8 cellular contexts compared by ENCODE assay signal in the genomic region with DNA sequence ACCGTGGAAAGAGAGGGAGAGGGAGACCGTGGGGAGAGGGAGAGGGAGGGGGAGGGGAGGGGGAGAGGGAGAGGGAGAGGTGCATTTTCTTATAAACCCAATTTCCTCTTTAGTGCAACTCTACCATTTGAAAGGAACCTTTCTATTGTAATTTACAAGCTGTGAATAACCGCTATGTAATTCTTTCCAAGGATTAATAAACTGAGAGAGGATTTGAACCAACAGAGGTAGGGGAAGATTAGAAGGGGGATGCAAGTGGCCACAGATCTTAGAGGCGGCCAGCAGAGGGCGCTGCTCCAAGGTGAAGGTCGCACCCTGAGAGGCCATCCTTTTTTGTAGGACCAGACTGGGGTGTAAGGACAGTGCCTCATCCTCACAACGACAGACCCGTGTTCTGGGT. TPM values are rescaled to one million over a fixed set of nuclear protein-coding genes. Genes with fewer than 3 reads are reported as not detected.
DNase-seq lines count a peak whose midpoint lies in the region; ATAC-seq and TF ChIP-seq lines count a peak whose summit lies in the region.
"Not testable (repeated sequence)": the region's sequence is repeated elsewhere in the genome, so short reads cannot be mapped to it uniquely, and the experiment has no call there.

No MANE protein-coding gene starts in this region.

- H3K36me3 Mint-ChIP-seq in Caco-2 (ENCODE audit: insufficient read depth, unreplicated experiment); osteocyte (ENCODE audit: unreplicated experiment): not testable (repeated sequence)

- H3K4me3 ChIP-seq in Caco-2 (ENCODE audit: low read depth, low read length): not testable (repeated sequence)

- peak; percentile 47 for ATAC-seq in HG03045 (IDR thresholded peaks at IDR 0.05; ENCODE audit: unreplicated experiment)
- ATAC-seq in Right ventricle myocardium inferior: peak; percentile 42

- intact Hi-C loops in Caco-2 (cut with micrococcal nuclease; ENCODE audit: unreplicated experiment); Right ventricle myocardium inferior (cut with DNase I): not testable (repeated sequence)

- not testable (repeated sequence) for H3K4me1 Mint-ChIP-seq in Caco-2 (ENCODE audit: low read depth, unreplicated experiment); osteocyte (ENCODE audit: unreplicated experiment)

- not testable (repeated sequence) for H3K27ac Mint-ChIP-seq in Caco-2 (ENCODE audit: unreplicated experiment); osteocyte (ENCODE audit: unreplicated experiment)

- POLR2A ChIA-PET in Caco-2 (lab: Charles Lee): not testable (repeated sequence)

- not testable (repeated sequence) for H3K27me3 Mint-ChIP-seq in Caco-2 (ENCODE audit: insufficient read depth, unreplicated experiment); osteocyte (ENCODE audit: unreplicated experiment)

- not testable (repeated sequence) for H3K36me3 ChIP-seq in Caco-2 (ENCODE audit: control insufficient read depth, insufficient read depth, low read length)

- not testable (repeated sequence) for H3K9me3 Mint-ChIP-seq in Caco-2 (ENCODE audit: unreplicated experiment); osteocyte (ENCODE audit: unreplicated experiment)

- not testable (repeated sequence) for H3K4me1 ChIP-seq in Caco-2

- DNase-seq in Caco-2 (peak; percentile 62 to 65), amniotic stem cell (lab: John Stamatoyannopoulos, UW) (peak; percentile 58), Right ventricle myocardium inferior (ENCODE audit: missing footprints) (peak; percentile 80), osteocyte (ENCODE audit: extremely low spot score, unreplicated experiment) (peak; percentile 86)
- peak; percentile 35 for DNase-seq in NK-92 treated with Interleukin-12 subunit alpha and Interleukin-12 subunit beta, amount 100 ng/mL, for 24 hours (lab: John Stamatoyannopoulos, UW)
- DNase-seq in activated CD4-positive, CD25-positive, alpha-beta regulatory T cell treated with anti-CD3 and anti-CD28 coated beads, Interleukin-2, amount 50 U/mL, for 72 hours: peak; percentile 98
- peak; percentile 33 to 69 for DNase-seq in stimulated activated CD8-positive, alpha-beta memory T cell treated with anti-CD3 and anti-CD28 coated beads, Interleukin-7, amount 100 ng/mL, for 48 hours (ENCODE audit: extremely low read depth in 1 of 2, low read depth in 1 of 2)

- not testable (repeated sequence) for BruUV-seq in Caco-2 (replicated peaks; lab: Mats Ljungman, UMichigan)

- TF ChIP-seq CTCF in Caco-2 (IDR thresholded peaks at IDR 0.05; ENCODE audit: insufficient read depth in 1 of 2, low read depth in 1 of 2, low read length in 1 of 2, severe bottlenecking in 1 of 2, unreplicated experiment in 1 of 2) (peak; percentile 29 to 43), osteocyte (IDR thresholded peaks at IDR 0.05) (peak; percentile 63)

- H3K4me3 Mint-ChIP-seq in Caco-2 (ENCODE audit: unreplicated experiment); osteocyte (ENCODE audit: unreplicated experiment): not testable (repeated sequence)

- not testable (repeated sequence) for H3K9me3 ChIP-seq in Caco-2

- CTCF ChIA-PET in Caco-2 (lab: Charles Lee): not testable (repeated sequence)

- not testable (repeated sequence) for H3K27me3 ChIP-seq in Caco-2 (replicated peaks; ENCODE audit: control insufficient read depth, insufficient read depth, low read length)

RNA-seq across cellular contexts. Expression of a gene that starts 41.2 kb away (rescaled TPM):
- total RNA-seq in Caco-2 (2022) (2.6 and 2.9 TPM in 2 replicates), Right ventricle myocardium inferior (1.1 TPM), osteocyte (3.5 and 4.1 TPM in 2 replicates)

Comparison
In these comparisons a context has a peak if more than half of its experiments do, and no peak if none do; other contexts are left out.
1. DNase-seq: peak in every context shown above with its lines; median percentile 98 in activated CD4-positive, CD25-positive, alpha-beta regulatory T cell treated with anti-CD3 and anti-CD28 coated beads, Interleukin-2, amount 50 U/mL, for 72 hours; 86 in osteocyte; 80 in Right ventricle myocardium inferior; 64 in Caco-2; 58 in amniotic stem cell; 51 in stimulated activated CD8-positive, alpha-beta memory T cell treated with anti-CD3 and anti-CD28 coated beads, Interleukin-7, amount 100 ng/mL, for 48 hours; 35 in NK-92 treated with Interleukin-12 subunit alpha and Interleukin-12 subunit beta, amount 100 ng/mL, for 24 hours.